ENCODE assay signal across 10 cellular contexts in genomic region chr19:49513746-49514118, GRCh38. TPM values are rescaled to one million over a fixed set of nuclear protein-coding genes. Genes with fewer than 3 reads are reported as not detected.
DNase-seq lines count a peak whose midpoint lies in the region; ATAC-seq and TF ChIP-seq lines count a peak whose summit lies in the region.
"Had no signal": no experiment of that assay in that cellular context is flagged by ENCODE, and none has a peak within 500 bp of the region (broad histone marks: within the 10 kb centered on the region; RNA-seq: fewer than 3 reads in every experiment).

No MANE protein-coding gene starts in this region.

- peak overlapping the region; percentile 86 for H2AFZ ChIP-seq in smooth muscle cell (ENCODE audit: low read depth)

- no peaks in the 10 kb centered on the region for H4K20me1 ChIP-seq in smooth muscle cell (ENCODE audit: low read depth)

- no peaks in the 10 kb centered on the region for H3F3A ChIP-seq in smooth muscle cell (ENCODE audit: low read depth)

- H3K9me3 ChIP-seq in WERI-Rb-1 (ENCODE audit: severe bottlenecking), result no peaks in the 10 kb centered on the region
- H3K9me3 ChIP-seq in iPS-15b (ENCODE audit: control insufficient read depth, insufficient read depth, low read length), result no peaks in the 10 kb centered on the region
- no peaks in the 10 kb centered on the region for H3K9me3 ChIP-seq in smooth muscle cell (replicated peaks; ENCODE audit: low read depth)

- peak overlapping the region; percentile 73 for H3K9ac ChIP-seq in iPS-15b (ENCODE audit: low read depth, low read length)
- peak overlapping the region; percentile 61 for H3K9ac ChIP-seq in smooth muscle cell (ENCODE audit: low read depth)

- H3K27me3 ChIP-seq in WERI-Rb-1 (ENCODE audit: insufficient read depth, low read depth, severe bottlenecking) (no peaks in the 10 kb centered on the region), iPS-15b (ENCODE audit: control insufficient read depth, insufficient read depth, low read length) (no peaks in the 10 kb centered on the region), smooth muscle cell (ENCODE audit: low read depth) (no peaks in the 10 kb centered on the region)

- DNase-seq in DMS 273 (lab: John Stamatoyannopoulos, UW; ENCODE audit: unreplicated experiment) (peak; percentile 62), DMS 273 treated with DMSO at 0.1 percent for 48 hours (lab: John Stamatoyannopoulos, UW) (no peak), WERI-Rb-1 (no peak), smooth muscle cell (lab: John Stamatoyannopoulos, UW; ENCODE audit: unreplicated experiment) (no peak), dedifferentiated amniotic fluid mesenchymal stem cell (ENCODE audit: extremely low spot score) (no peak), cerebellum (ENCODE audit: low spot score) (no peak)
- DNase-seq: occipital lobe had no signal

- peaks cover 2% of the 10 kb centered on the region for H3K4me1 ChIP-seq in iPS-15b (ENCODE audit: control insufficient read depth, insufficient read depth, low read length)
- H3K4me1 ChIP-seq in smooth muscle cell (ENCODE audit: low read depth), result peaks cover 11% of the 10 kb centered on the region

- peak overlapping the region; percentile 99 for H3K4me2 ChIP-seq in smooth muscle cell

- TF ChIP-seq CTCF in WERI-Rb-1 (IDR thresholded peaks at IDR 0.05; ENCODE audit: low read depth, low read length), result no peak
- TF ChIP-seq CTCF in smooth muscle cell (IDR thresholded peaks at IDR 0.05; ENCODE audit: borderline replicate concordance, insufficient read depth, poor library complexity, severe bottlenecking), result no peak

- 52% methylated on average over 11 of the region's 12 CpGs for WGBS in smooth muscle cell (ENCODE audit: low lambda C conversion rate)

- H3K79me2 ChIP-seq in smooth muscle cell (ENCODE audit: low read depth), result no peaks in the 10 kb centered on the region

- H3K27ac ChIP-seq in WERI-Rb-1 (peak overlapping the region; percentile 85), smooth muscle cell (ENCODE audit: low read depth) (no peak overlapping the region)
- H3K27ac ChIP-seq: 22Rv1 had no signal

- H3K36me3 ChIP-seq in WERI-Rb-1 (no peaks in the 10 kb centered on the region), iPS-15b (ENCODE audit: control insufficient read depth, insufficient read depth, low read length) (peaks cover 6% of the 10 kb centered on the region), smooth muscle cell (ENCODE audit: low read depth) (no peaks in the 10 kb centered on the region)

- H3K4me3 ChIP-seq in WERI-Rb-1 (ENCODE audit: low read depth, low read length) (peak overlapping the region; percentile 82), iPS-15b (ENCODE audit: low read depth, low read length) (peak overlapping the region; percentile 65), smooth muscle cell (peak overlapping the region; percentile 95)

- ATAC-seq in GM21786 (IDR thresholded peaks at IDR 0.05; ENCODE audit: unreplicated experiment), result no peak

RNA-seq across cellular contexts. Expression of gene FCGRT, which starts 1.3 kb away (rescaled TPM):
- total RNA-seq in smooth muscle cell, result 58.1 and 66.1 TPM in 2 replicates
- polyA plus RNA-seq in smooth muscle cell, result 127 and 135 TPM in 2 replicates
- 22.7 TPM for total RNA-seq in cerebellum

RNA-seq across cellular contexts. Expression of gene RCN3, which starts 14.1 kb away (rescaled TPM):
- 248 and 311 TPM in 2 replicates for total RNA-seq in smooth muscle cell
- 773 and 1,078 TPM in 2 replicates for polyA plus RNA-seq in smooth muscle cell
- total RNA-seq in cerebellum, result 3.3 TPM

RNA-seq across cellular contexts. Expression of gene RPS11, which starts 17.5 kb away (rescaled TPM):
- total RNA-seq in smooth muscle cell (3,115 and 3,456 TPM in 2 replicates), cerebellum (1,480 TPM)
- 729 and 804 TPM in 2 replicates for polyA plus RNA-seq in smooth muscle cell

RNA-seq across cellular contexts. Expression of gene RPL13A, which starts 26.3 kb away (rescaled TPM):
- total RNA-seq in smooth muscle cell, result 1,134 and 1,154 TPM in 2 replicates
- polyA plus RNA-seq in smooth muscle cell, result 732 and 818 TPM in 2 replicates
- 1,311 TPM for total RNA-seq in cerebellum

RNA-seq across cellular contexts. Expression of gene FLT3LG, which starts 39.7 kb away (rescaled TPM):
- total RNA-seq in smooth muscle cell (0.27 and 0.45 TPM in 2 replicates), cerebellum (0.36 TPM)
- polyA plus RNA-seq in smooth muscle cell, result 0.85 and 2.0 TPM in 2 replicates
- total RNA-seq: occipital lobe had no signal

Comparison
In these comparisons a context has a peak if more than half of its experiments do, and no peak if none do; other contexts are left out.
1. RNA of gene RCN3, which starts 14.1 kb away (total RNA-seq): 248 to 311 TPM in smooth muscle cell; 3.3 TPM in cerebellum (single experiment); every median in the first group is over 10 times any median in the second.
2. Peak in every context shown above with its lines, with median percentiles within 50 percentile points of each other: H3K4me3 ChIP-seq.